Comparison of ENCODE assay signal across 9 cellular contexts in genomic region chr3:14261229-14261628, GRCh38.
A peak's percentile ranks its signal among the peaks of the same experiment; 100 is the strongest.
DNase-seq lines count a peak whose midpoint lies in the region; ATAC-seq and TF ChIP-seq lines count a peak whose summit lies in the region.
"Had no signal": no experiment of that assay in that cellular context is flagged by ENCODE, and none has a peak within 500 bp of the region (broad histone marks: within the 10 kb centered on the region; RNA-seq: fewer than 3 reads in every experiment).

No MANE protein-coding gene starts in this region.

- in situ Hi-C loops in brain microvascular endothelial cell (cut with HindIII; ENCODE audit: low pct_ligation_motif_present, low sequenced_read_pairs), result loop anchor here (25.0 kb wide), 1 partner anchor 201 kb away; no protein-coding TSS in a partner anchor

- DNase-seq in NK-92 treated with Interleukin-12 subunit alpha and Interleukin-12 subunit beta, amount 100 ng/mL, for 24 hours (lab: John Stamatoyannopoulos, UW), result peak; percentile 54
- no peak for DNase-seq in NK-92 (lab: John Stamatoyannopoulos, UW; ENCODE audit: unreplicated experiment)
- DNase-seq in NCI-H146 treated with DMSO at 0.1 percent for 48 hours (lab: John Stamatoyannopoulos, UW; ENCODE audit: unreplicated experiment), result peak; percentile 5
- DNase-seq in brain microvascular endothelial cell, result peak; percentile 66
- DNase-seq in immature natural killer cell, result peak; percentile 68 to 73 (median 68)
- peak; percentile 83 for DNase-seq in stimulated activated CD4-positive, alpha-beta T cell treated with anti-CD3 and anti-CD28 coated beads, Interleukin-15, amount 100 ng/mL, for 24 hours

- H3K9me3 Mint-ChIP-seq in immature natural killer cell, result no peaks in the 10 kb centered on the region
- H3K9me3 Mint-ChIP-seq: stimulated activated naive CD8-positive, alpha-beta T cell treated with anti-CD3 and anti-CD28 coated beads, Interleukin-15, Interleukin-2, amounts not matched to agents 100 ng/mL and 50 ng/mL, for 24 hours had no signal

- no peaks in the 10 kb centered on the region for H3K36me3 Mint-ChIP-seq in immature natural killer cell

- H3K4me3 Mint-ChIP-seq in immature natural killer cell, result no peak overlapping the region
- H3K4me3 Mint-ChIP-seq: stimulated activated naive CD8-positive, alpha-beta T cell treated with anti-CD3 and anti-CD28 coated beads, Interleukin-15, Interleukin-2, amounts not matched to agents 100 ng/mL and 50 ng/mL, for 24 hours had no signal

- H3K27me3 Mint-ChIP-seq in immature natural killer cell (ENCODE audit: low read depth in 3 of 3), result peaks cover 0 to 3% (median 0%) of the 10 kb centered on the region in 3 donors

- TF ChIP-seq CTCF in VCaP (conservative IDR thresholded peaks at IDR 0.05) (peak; percentile 99), brain microvascular endothelial cell (IDR thresholded peaks at IDR 0.05; ENCODE audit: low read depth, low read length, missing control alignments) (peak; percentile 98)

- ATAC-seq in GM21526 (IDR thresholded peaks at IDR 0.05; ENCODE audit: low FRiP score, unreplicated experiment), result no peak

- H3K27ac ChIP-seq in VCaP (no peak overlapping the region), brain microvascular endothelial cell (no peak overlapping the region)

- no peaks in the 10 kb centered on the region for H3K36me3 ChIP-seq in brain microvascular endothelial cell (replicated peaks)

- peaks cover 18% of the 10 kb centered on the region for H3K27me3 ChIP-seq in brain microvascular endothelial cell (replicated peaks)

- H3K4me3 ChIP-seq in brain microvascular endothelial cell (ENCODE audit: low read depth, low read length), result no peak overlapping the region

- H3K27ac Mint-ChIP-seq in immature natural killer cell, result no peak overlapping the region
- H3K27ac Mint-ChIP-seq: stimulated activated naive CD8-positive, alpha-beta T cell treated with anti-CD3 and anti-CD28 coated beads, Interleukin-15, Interleukin-2, amounts not matched to agents 100 ng/mL and 50 ng/mL, for 24 hours had no signal

- no peaks in the 10 kb centered on the region for H3K4me1 Mint-ChIP-seq in immature natural killer cell
